In the genomic region with DNA sequence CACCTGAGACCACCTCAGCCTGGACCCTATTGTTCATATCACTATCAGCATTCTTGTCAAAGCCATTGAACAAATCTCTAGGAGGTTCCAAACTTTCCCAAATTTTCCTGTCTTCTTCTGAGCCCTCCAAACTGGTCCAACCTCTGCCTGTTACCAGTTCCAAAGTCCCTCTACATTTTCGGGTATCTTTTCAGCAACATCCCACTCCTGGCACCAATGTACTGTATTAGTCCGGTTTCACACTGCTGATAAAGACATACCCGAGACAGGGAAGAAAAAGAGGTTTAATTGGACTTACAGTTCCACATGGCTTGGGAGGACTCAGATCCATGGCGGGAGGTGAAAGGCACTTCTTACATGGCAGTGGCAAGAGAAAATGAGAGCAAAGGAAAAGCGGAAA, we compare ENCODE assay signal across 4 cellular contexts.
DNase-seq lines count a peak whose midpoint lies in the region; ATAC-seq, FAIRE-seq and TF ChIP-seq lines count a peak whose summit lies in the region.
"Not testable (repeated sequence)": the region's sequence is repeated elsewhere in the genome, so short reads cannot be mapped to it uniquely, and the experiment has no call there.

No MANE protein-coding gene starts in this region.

- not testable (repeated sequence) for FAIRE-seq in K562 (lab: Jason Lieb, UNC)
- peak; percentile 81 for FAIRE-seq in urothelium cell line (lab: Jason Lieb, UNC)

- intact Hi-C loops in K562 (cut with micrococcal nuclease); esophagus muscularis mucosa (cut with DNase I): not testable (repeated sequence)

- not testable (repeated sequence) for H3K27me3 ChIP-seq in K562 (ENCODE audit: control insufficient read depth in 2 of 2, insufficient read depth in 2 of 2, low read length in 2 of 2); esophagus muscularis mucosa

- not testable (repeated sequence) for DNase-seq in K562 (ENCODE audit: extremely low read depth in 1 of 4, low spot score in 3 of 4); urothelium cell line (ENCODE audit: low spot score)
- peak; percentile 57 for DNase-seq in esophagus muscularis mucosa (ENCODE audit: extremely low spot score)

- H3K27ac ChIP-seq in HEK293 (ENCODE audit: extremely low read depth, low read depth, low read length); K562 (ENCODE audit: extremely low read depth, low read depth, low read length); esophagus muscularis mucosa (replicated peaks in 1 of 4): not testable (repeated sequence)

- H2AFZ ChIP-seq in K562 (ENCODE audit: low read depth, low read length): not testable (repeated sequence)

- not testable (repeated sequence) for TF ChIP-seq EP300 in K562 (IDR thresholded peaks at IDR 0.05; ENCODE audit: low read length); esophagus muscularis mucosa (IDR thresholded peaks at IDR 0.05)

- not testable (repeated sequence) for H3K9ac ChIP-seq in K562 (ENCODE audit: insufficient read depth in 1 of 2, low read depth in 2 of 2, low read length in 2 of 2)

- not testable (repeated sequence) for BruUV-seq in K562 (replicated peaks; lab: Mats Ljungman, UMichigan)

- not testable (repeated sequence) for H3K4me3 ChIP-seq in HEK293 (ENCODE audit: low read depth, low read length); K562; esophagus muscularis mucosa

- CTCF ChIA-PET in HEK293 (lab: Yijun Ruan, JAX); K562 (lab: Yijun Ruan, JAX; ENCODE audit: low intra/inter-chr PET ratio): not testable (repeated sequence)

- not testable (repeated sequence) for H3K4me2 ChIP-seq in K562 (ENCODE audit: insufficient read depth, low read length)

- H3K4me1 ChIP-seq in HEK293 (ENCODE audit: control insufficient read depth, insufficient read depth, low read length); K562 (replicated peaks in 1 of 2; ENCODE audit: control insufficient read depth in 2 of 2, insufficient read depth in 2 of 2, low read length in 2 of 2); esophagus muscularis mucosa: not testable (repeated sequence)

- not testable (repeated sequence) for H4K20me1 ChIP-seq in K562 (replicated peaks; ENCODE audit: control insufficient read depth, insufficient read depth, low read length)

- H3K9me1 ChIP-seq in K562 (ENCODE audit: control insufficient read depth, insufficient read depth, low read length): not testable (repeated sequence)

- TF ChIP-seq CTCF in HEK293 (tag by site-specific recombination; IDR thresholded peaks at IDR 0.05); K562 (IDR thresholded peaks at IDR 0.05 in 2 of 3, conservative IDR thresholded peaks at IDR 0.05 in 1 of 3; ENCODE audit: insufficient read depth in 2 of 3, low read depth in 1 of 3, low read length in 3 of 3); esophagus muscularis mucosa (IDR thresholded peaks at IDR 0.05): not testable (repeated sequence)

- POLR2A ChIA-PET in HEK293 (lab: Yijun Ruan, JAX); K562 (lab: Yijun Ruan, JAX): not testable (repeated sequence)

- TF ChIP-seq RAD21 in K562 (CRISPR knock-in tag; conservative IDR thresholded peaks at IDR 0.05 in 1 of 2, IDR thresholded peaks at IDR 0.05 in 1 of 2): not testable (repeated sequence)

- not testable (repeated sequence) for H3K79me2 ChIP-seq in K562 (ENCODE audit: control insufficient read depth, insufficient read depth, low read length)

- in situ Hi-C loops in K562 (cut with MboI): not testable (repeated sequence)

- 0% methylated on average over 5 of the region's 5 CpGs for WGBS in K562 (ENCODE audit: insufficient coverage, low coverage, missing lambda C conversion rate)
- WGBS in esophagus muscularis mucosa: 79% methylated on average over 5 of the region's 5 CpGs

- not testable (repeated sequence) for H3K9me3 ChIP-seq in HEK293 (ENCODE audit: control insufficient read depth, insufficient read depth, low read depth, low read length); K562 (replicated peaks; ENCODE audit: control insufficient read depth, insufficient read depth, low read depth, low read length); esophagus muscularis mucosa

- TF ChIP-seq POLR2A in K562 (conservative IDR thresholded peaks at IDR 0.05); esophagus muscularis mucosa (IDR thresholded peaks at IDR 0.05; ENCODE audit: low read depth): not testable (repeated sequence)

- ATAC-seq in K562: not testable (repeated sequence)

- not testable (repeated sequence) for H3K36me3 ChIP-seq in HEK293 (ENCODE audit: control insufficient read depth in 2 of 2, insufficient read depth in 1 of 2, low read length in 2 of 2); K562 (ENCODE audit: control insufficient read depth, insufficient read depth, low read length); esophagus muscularis mucosa

TF ChIP-seq in HEK293, 187 proteins besides CTCF, POLR2A, EP300 and RAD21:
- TF ChIP-seq ZNF707 (tag by site-specific recombination; IDR thresholded peaks at IDR 0.05): peak; percentile 76

TF ChIP-seq in K562, 482 proteins besides CTCF, POLR2A, EP300 and RAD21:
- peak; percentile 65; the same call in 1 of the 2 replicates for TF ChIP-seq ZNF707 (CRISPR knock-in tag; conservative IDR thresholded peaks at IDR 0.05)
